ENCODE assay signal across 28 cellular contexts in genomic region chr15:83422090-83422489, GRCh38. TPM values are rescaled to one million over a fixed set of nuclear protein-coding genes. Genes with fewer than 3 reads are reported as not detected.
"Had no signal": no experiment of that assay in that cellular context is flagged by ENCODE, and none has a peak within 500 bp of the region (broad histone marks: within the 10 kb centered on the region; RNA-seq: fewer than 3 reads in every experiment).

No MANE protein-coding gene starts in this region.

- H3K27ac ChIP-seq: ascending aorta, cardiac muscle cell, SJCRH30, SK-N-MC had no signal

- ATAC-seq: activated CD8-positive, alpha-beta T cell treated with anti-CD3 and anti-CD28 coated beads, Interleukin-2, amount 10 ng/mL, durations not matched to agents 7 days and 5 days; K562; Panc1 had no signal

- H3K27me3 ChIP-seq: ascending aorta, cardiac muscle cell had no signal

- H3K4me1 Mint-ChIP-seq: activated CD4-positive, alpha-beta T cell treated with anti-CD3 and anti-CD28 coated beads, Interleukin-2, amount 10 ng/mL, durations not matched to agents 24 days and 14 days; central memory CD8-positive, alpha-beta T cell had no signal

- FAIRE-seq: K562, TTC549 had no signal

- H3K4me3 ChIP-seq: ascending aorta, cardiac muscle cell, K562, SJCRH30, SK-N-MC had no signal

- H3K4me1 ChIP-seq: ascending aorta, SJCRH30 had no signal

- H3K9me3 ChIP-seq: ascending aorta, SJCRH30 had no signal

- H3K4me3 Mint-ChIP-seq: activated CD4-positive, alpha-beta T cell treated with anti-CD3 and anti-CD28 coated beads, Interleukin-2, amount 10 ng/mL, durations not matched to agents 24 days and 14 days; activated CD8-positive, alpha-beta T cell treated with anti-CD3 and anti-CD28 coated beads, Interleukin-2, amount 10 ng/mL, durations not matched to agents 7 days and 5 days; activated naive CD8-positive, alpha-beta T cell; activated T-cell treated with anti-CD3 and anti-CD28 coated beads, Interleukin-2, amount 50 U/mL, for 24 hours; central memory CD8-positive, alpha-beta T cell; T-helper 1 cell treated with Interleukin-12 subunit alpha and Interleukin-12 subunit beta and Interleukin-4 antibody, amounts not matched to agents 30 μg/mL and 1 μg/mL, for 36 hours; T-helper 2 cell treated with Interferon-gamma antibody and Interleukin-4, amounts not matched to agents 5 μg/mL and 100 μg/mL, for 36 hours had no signal

- H3K9me3 Mint-ChIP-seq: activated CD4-positive, alpha-beta T cell treated with anti-CD3 and anti-CD28 coated beads, Interleukin-2, amount 10 ng/mL, durations not matched to agents 24 days and 14 days; activated T-cell treated with anti-CD3 and anti-CD28 coated beads, Interleukin-2, amount 50 U/mL, for 24 hours; activated T-helper 2 cell treated with anti-CD3 and anti-CD28 coated beads, Interferon-gamma antibody, Interleukin-2, Interleukin-4, amounts not matched to agents 10 μg/mL and 5 μg/mL and 100 μg/mL, durations not matched to agents 14 hours and 24 hours and 36 hours; T-helper 1 cell treated with Interleukin-12 subunit alpha and Interleukin-12 subunit beta and Interleukin-4 antibody, amounts not matched to agents 30 μg/mL and 1 μg/mL, for 36 hours; T-helper 2 cell treated with Interferon-gamma antibody and Interleukin-4, amounts not matched to agents 5 μg/mL and 100 μg/mL, for 36 hours had no signal

- H3K36me3 ChIP-seq: ascending aorta, cardiac muscle cell, SJCRH30 had no signal

- H3K27ac Mint-ChIP-seq: activated CD4-positive, alpha-beta T cell treated with anti-CD3 and anti-CD28 coated beads, Interleukin-2, amount 10 ng/mL, durations not matched to agents 24 days and 14 days; activated CD8-positive, alpha-beta T cell treated with anti-CD3 and anti-CD28 coated beads, Interleukin-2, amount 10 ng/mL, durations not matched to agents 7 days and 5 days; activated naive CD8-positive, alpha-beta T cell; activated T-cell treated with anti-CD3 and anti-CD28 coated beads, Interleukin-2, amount 50 U/mL, for 24 hours; activated T-helper 2 cell treated with anti-CD3 and anti-CD28 coated beads, Interferon-gamma antibody, Interleukin-2, Interleukin-4, amounts not matched to agents 10 μg/mL and 5 μg/mL and 100 μg/mL, durations not matched to agents 14 hours and 24 hours and 36 hours; T-helper 1 cell treated with Interleukin-12 subunit alpha and Interleukin-12 subunit beta and Interleukin-4 antibody, amounts not matched to agents 30 μg/mL and 1 μg/mL, for 36 hours; T-helper 2 cell treated with Interferon-gamma antibody and Interleukin-4, amounts not matched to agents 5 μg/mL and 100 μg/mL, for 36 hours had no signal

- H3K36me3 Mint-ChIP-seq: activated naive CD8-positive, alpha-beta T cell had no signal

- DNase-seq: activated CD4-positive, alpha-beta T cell treated with anti-CD3 and anti-CD28 coated beads, Interleukin-2, amount 10 ng/mL, durations not matched to agents 24 days and 14 days; activated CD4-positive, alpha-beta T cell treated with anti-CD3 and anti-CD28 coated beads, Interleukin-2, amount 50 U/mL, for 48 hours; activated CD8-positive, alpha-beta T cell treated with anti-CD3 and anti-CD28 coated beads, Interleukin-2, amount 10 ng/mL, durations not matched to agents 7 days and 5 days; activated gamma-delta T cell; activated naive CD4-positive, alpha-beta T cell treated with Interleukin-2 at 50 U/mL for 16 hours; activated T-cell treated with anti-CD3 and anti-CD28 coated beads, Interleukin-2, amount 50 U/mL, for 24 hours; amygdala; NCI-H1105; NCI-H1436; NCI-H1694; NCI-H1930; NCI-H2081 treated with DMSO at 0.1 percent for 48 hours; NCI-H226; NCI-H524 treated with DMSO at 0.1 percent for 48 hours; SHP77; SJCRH30 had no signal

RNA-seq across cellular contexts. Expression of gene SH3GL3, which starts 25.1 kb away (rescaled TPM):
- total RNA-seq: activated CD4-positive, alpha-beta T cell treated with anti-CD3 and anti-CD28 coated beads, Interleukin-2, amount 10 ng/mL, durations not matched to agents 24 days and 14 days; activated CD8-positive, alpha-beta T cell treated with anti-CD3 and anti-CD28 coated beads, Interleukin-2, amount 10 ng/mL, durations not matched to agents 7 days and 5 days; ascending aorta; chondrocyte; SJCRH30 had no signal
